9 cellular contexts compared by ENCODE assay signal in the genomic region with DNA sequence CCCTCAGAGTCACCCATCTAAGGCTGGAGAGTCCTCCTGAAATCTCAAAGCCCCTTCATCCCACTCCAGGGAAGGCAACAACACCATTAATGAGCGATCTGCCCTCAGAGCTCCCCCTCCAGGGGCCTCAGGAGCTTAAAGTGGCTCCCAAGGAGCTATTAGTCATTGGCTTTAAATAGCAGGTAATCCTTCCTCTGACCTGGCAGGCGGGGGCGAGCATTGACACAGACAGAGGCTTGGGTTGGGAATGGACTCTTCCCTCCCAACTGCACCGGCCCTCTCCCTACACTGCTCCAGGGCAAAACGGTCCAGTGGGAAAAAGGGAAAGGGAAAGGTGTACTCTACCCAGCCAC. TPM values are rescaled to one million over a fixed set of nuclear protein-coding genes. Genes with fewer than 3 reads are reported as not detected.
A peak's percentile ranks its signal among the peaks of the same experiment; 100 is the strongest.
DNase-seq lines count a peak whose midpoint lies in the region; ATAC-seq and TF ChIP-seq lines count a peak whose summit lies in the region.
"Had no signal": no experiment of that assay in that cellular context is flagged by ENCODE, and none has a peak within 500 bp of the region (broad histone marks: within the 10 kb centered on the region; RNA-seq: fewer than 3 reads in every experiment).

No MANE protein-coding gene starts in this region.

- H3K27me3 ChIP-seq in foreskin keratinocyte: no peaks in the 10 kb centered on the region
- H3K27me3 ChIP-seq in sigmoid colon: no peaks in the 10 kb centered on the region

- peak overlapping the region; percentile 62 to 83 (median 76) for H3K4me3 ChIP-seq in sigmoid colon

- TF ChIP-seq EP300 in sigmoid colon (IDR thresholded peaks at IDR 0.05): no peak

- ATAC-seq in foreskin keratinocyte (peak; percentile 73), GM21423 (IDR thresholded peaks at IDR 0.05; ENCODE audit: unreplicated experiment) (no peak), left lobe of liver (no peak)

- H3K9me3 ChIP-seq in sigmoid colon: no peaks in the 10 kb centered on the region

- 78 to 86% methylated on average over 5 of the region's 5 CpGs for WGBS in sigmoid colon, 2 donors

- no peak for TF ChIP-seq POLR2A in sigmoid colon (IDR thresholded peaks at IDR 0.05)

- H3K27ac ChIP-seq in RWPE1: peak overlapping the region; percentile 99
- peak overlapping the region; percentile 33 for H3K27ac ChIP-seq in foreskin keratinocyte
- H3K27ac ChIP-seq in sigmoid colon: peak overlapping the region; percentile 71 to 94 (median 80)

- intact Hi-C loops in sigmoid colon (cut with DNase I): no loop called here

- POLR2A ChIA-PET in RWPE1 (lab: Yijun Ruan, JAX; ENCODE audit: low non-redundant PET): no interaction called here

- CTCF ChIA-PET in RWPE1 (lab: Yijun Ruan, JAX): interaction anchor here (0.5 to 1.1 kb wide), 7 partner anchors 9 to 266 kb away, joined by 3 to 6 read pairs (median 3); no protein-coding TSS in a partner anchor

- peaks cover 0 to 12% (median 0%) of the 10 kb centered on the region in 4 donors for H3K36me3 ChIP-seq in sigmoid colon

- DNase-seq in ELR (ENCODE audit: low read depth): peak; percentile 50
- peak; percentile 91 for DNase-seq in RWPE1 (ENCODE audit: low spot score)
- peak; percentile 51 to 63 for DNase-seq in foreskin keratinocyte
- peak; percentile 58 for DNase-seq in sigmoid colon
- no peak for DNase-seq in DMS53 treated with DMSO at 0.1 percent for 48 hours (lab: John Stamatoyannopoulos, UW; ENCODE audit: unreplicated experiment)
- DNase-seq in left lobe of liver (ENCODE audit: low spot score): no peak
- DNase-seq in occipital lobe (lab: John Stamatoyannopoulos, UW): no peak
- DNase-seq: amniotic stem cell had no signal

- TF ChIP-seq CTCF in RWPE1 (conservative IDR thresholded peaks at IDR 0.05; ENCODE audit: low read depth) (0 out of 2 replicates have a peak, but pooled peaks have one; percentile 19), foreskin keratinocyte (conservative IDR thresholded peaks at IDR 0.05) (peak; percentile 44), sigmoid colon (IDR thresholded peaks at IDR 0.05) (no peak)

- H3K4me1 ChIP-seq in foreskin keratinocyte (peaks cover 5% of the 10 kb centered on the region), sigmoid colon (peaks cover 0 to 17% (median 13%) of the 10 kb centered on the region in 4 donors)

RNA-seq across cellular contexts. Expression of a gene that starts 1.4 kb away (rescaled TPM):
- 38.2 and 85.4 TPM in 2 replicates for total RNA-seq in foreskin keratinocyte
- 57.2 and 120 TPM in 2 replicates for polyA plus RNA-seq in foreskin keratinocyte
- 100 to 1,000 TPM; 127 to 186 (median 174) TPM for total RNA-seq in sigmoid colon
- 100 to 1,000 TPM in 1 of 3 donors, 10 to 100 TPM in 2; 15.3 to 107 (median 16.8) TPM for polyA plus RNA-seq in sigmoid colon
- 29.1 TPM for total RNA-seq in left lobe of liver
- total RNA-seq in occipital lobe: 15.9 TPM

RNA-seq across cellular contexts. Expression of a gene that starts 16.4 kb away (rescaled TPM):
- total RNA-seq in foreskin keratinocyte (5.4 and 6.0 TPM in 2 replicates), sigmoid colon (10 to 100 TPM in 1 of 4 donors, 1 to 10 TPM in 3; 1.6 to 14.5 (median 4.2) TPM), left lobe of liver (1.0 TPM), occipital lobe (8.7 TPM)
- polyA plus RNA-seq in foreskin keratinocyte (6.2 and 6.7 TPM in 2 replicates), sigmoid colon (10 to 100 TPM in 1 of 3 donors, under 1 TPM in 1, not detected in 1; 0.60 to 20.9 TPM)

Comparison
In these comparisons a context has a peak if more than half of its experiments do, and no peak if none do; other contexts are left out.
1. DNase-seq: peak in ELR (single experiment), RWPE1 (single experiment), foreskin keratinocyte (2 of 2) and sigmoid colon (single experiment); none in DMS53 treated with DMSO at 0.1 percent for 48 hours (single experiment), left lobe of liver (single experiment) and occipital lobe (single experiment).
2. H3K27ac ChIP-seq: peak in every context shown above with its lines; median percentile 99 in RWPE1; 80 in sigmoid colon; 33 in foreskin keratinocyte.
3. CTCF ChIP-seq: peak in RWPE1 (single experiment) and foreskin keratinocyte (single experiment); none in sigmoid colon (0 of 4).